ENCODE assay signal across 10 cellular contexts in the genomic region with DNA sequence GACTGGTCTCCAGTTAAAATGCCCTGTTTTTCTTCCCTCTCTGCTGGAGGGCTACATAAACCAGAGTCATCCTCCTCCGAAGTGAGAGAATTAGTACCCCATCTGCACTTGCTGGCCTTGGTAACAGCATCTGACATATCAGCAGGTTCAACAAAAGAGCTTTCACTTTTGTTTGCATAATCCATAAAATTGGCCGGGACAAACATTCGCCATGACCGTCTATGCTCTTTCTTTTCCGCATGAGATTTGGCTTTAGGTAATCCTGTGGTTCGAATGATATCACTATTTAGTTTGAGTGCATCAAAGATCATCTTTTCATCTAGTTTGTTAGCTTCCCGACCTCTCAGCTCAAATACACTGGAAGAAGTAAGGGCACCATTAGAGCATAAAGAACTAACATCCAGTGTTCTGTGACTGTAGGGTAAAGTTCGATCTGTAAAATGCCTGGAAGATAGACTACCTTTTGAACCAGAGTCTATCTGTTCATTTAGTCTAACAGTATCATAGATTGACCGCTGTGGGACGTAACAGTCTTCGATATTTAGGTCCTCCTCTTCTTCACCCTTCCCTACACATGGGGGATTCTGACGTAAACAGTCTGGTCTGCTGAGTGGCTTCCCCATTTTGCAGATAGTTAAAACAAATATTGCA.
A peak's percentile ranks its signal among the peaks of the same experiment; 100 is the strongest.
DNase-seq lines count a peak whose midpoint lies in the region; ATAC-seq, FAIRE-seq and TF ChIP-seq lines count a peak whose summit lies in the region.
"Had no signal": no experiment of that assay in that cellular context is flagged by ENCODE, and none has a peak within 500 bp of the region (broad histone marks: within the 10 kb centered on the region; RNA-seq: fewer than 3 reads in every experiment).

No MANE protein-coding gene starts in this region.

- H3K27me3 ChIP-seq in SK-N-SH (ENCODE audit: insufficient read depth), result no peaks in the 10 kb centered on the region
- H3K27me3 ChIP-seq in WERI-Rb-1 (ENCODE audit: insufficient read depth, low read depth, severe bottlenecking), result no peaks in the 10 kb centered on the region
- no peaks in the 10 kb centered on the region for H3K27me3 ChIP-seq in left lung

- 26% methylated on average over 12 of the region's 12 CpGs for WGBS in SK-N-SH (ENCODE audit: low lambda C conversion rate)

- H3K36me3 Mint-ChIP-seq in activated T-helper 2 cell treated with anti-CD3 and anti-CD28 coated beads, Interferon-gamma antibody, Interleukin-2, Interleukin-4, amounts not matched to agents 10 μg/mL and 5 μg/mL and 100 μg/mL, durations not matched to agents 14 hours and 24 hours and 36 hours (ENCODE audit: low read depth), result no peaks in the 10 kb centered on the region

- TF ChIP-seq EP300 in SK-N-SH (IDR thresholded peaks at IDR 0.05; ENCODE audit: borderline replicate concordance in 1 of 2, low read depth in 1 of 2, low read length in 1 of 2), result no peak

- H3K4me2 ChIP-seq in SK-N-SH, result peak overlapping the region; percentile 74

- TF ChIP-seq CTCF in SK-N-SH (IDR thresholded peaks at IDR 0.05) (no peak), WERI-Rb-1 (IDR thresholded peaks at IDR 0.05; ENCODE audit: low read depth, low read length) (no peak), left lung (IDR thresholded peaks at IDR 0.05) (no peak)

- no peak for TF ChIP-seq RAD21 in SK-N-SH (IDR thresholded peaks at IDR 0.05; ENCODE audit: low read length)

- H3K27me3 Mint-ChIP-seq in activated T-helper 2 cell treated with anti-CD3 and anti-CD28 coated beads, Interferon-gamma antibody, Interleukin-2, Interleukin-4, amounts not matched to agents 10 μg/mL and 5 μg/mL and 100 μg/mL, durations not matched to agents 14 hours and 24 hours and 36 hours (ENCODE audit: low read depth), result peaks cover 3% of the 10 kb centered on the region

- H3K9me3 Mint-ChIP-seq in activated T-helper 2 cell treated with anti-CD3 and anti-CD28 coated beads, Interferon-gamma antibody, Interleukin-2, Interleukin-4, amounts not matched to agents 10 μg/mL and 5 μg/mL and 100 μg/mL, durations not matched to agents 14 hours and 24 hours and 36 hours, result no peaks in the 10 kb centered on the region

- ATAC-seq in SK-N-SH treated with all-trans-retinoic acid at 6 μM for 48 hours (no peak), left lung (no peak)

- peaks cover 32% of the 10 kb centered on the region for H3F3A ChIP-seq in SK-N-SH (replicated peaks; ENCODE audit: insufficient read depth)

- H2AFZ ChIP-seq in SK-N-SH (ENCODE audit: low read depth), result no peak overlapping the region

- peaks cover 94% of the 10 kb centered on the region for H3K79me2 ChIP-seq in SK-N-SH (ENCODE audit: insufficient read depth)

- peak overlapping the region; percentile 56 to 76 for H3K4me3 ChIP-seq in SK-N-SH (ENCODE audit: low read depth in 2 of 2, low read length in 1 of 2)
- H3K4me3 ChIP-seq in WERI-Rb-1 (ENCODE audit: low read depth, low read length), result peak overlapping the region; percentile 74
- peak overlapping the region; percentile 40 to 44 for H3K4me3 ChIP-seq in left lung

- POLR2A ChIA-PET in SK-N-SH (lab: Yijun Ruan, JAX), result interaction anchor here (0.5 kb wide), 1 partner anchor 81 kb away, joined by 4 read pairs; no protein-coding TSS in a partner anchor

- peaks cover 8% of the 10 kb centered on the region; the same call in 1 of the 2 replicates for H4K20me1 ChIP-seq in SK-N-SH (ENCODE audit: insufficient read depth)

- H3K27ac Mint-ChIP-seq in activated T-helper 2 cell treated with anti-CD3 and anti-CD28 coated beads, Interferon-gamma antibody, Interleukin-2, Interleukin-4, amounts not matched to agents 10 μg/mL and 5 μg/mL and 100 μg/mL, durations not matched to agents 14 hours and 24 hours and 36 hours, result no peak overlapping the region
- H3K27ac Mint-ChIP-seq: B cell had no signal

- no peak for DNase-seq in SK-N-SH
- no peak for DNase-seq in WERI-Rb-1
- no peak for DNase-seq in left lung
- no peak for DNase-seq in urothelium cell line (ENCODE audit: low spot score)
- no peak for DNase-seq in mucosa of gallbladder (ENCODE audit: low spot score)
- DNase-seq in activated T-helper 2 cell treated with anti-CD3 and anti-CD28 coated beads, Interferon-gamma antibody, Interleukin-2, Interleukin-4, amounts not matched to agents 10 μg/mL and 5 μg/mL and 100 μg/mL, durations not matched to agents 14 hours and 24 hours and 36 hours (ENCODE audit: low spot score), result no peak
- no peak for DNase-seq in middle frontal gyrus (ENCODE audit: extremely low spot score, low spot score)

- FAIRE-seq in urothelium cell line (lab: Jason Lieb, UNC), result peak; percentile 40

- H3K4me1 ChIP-seq in SK-N-SH (ENCODE audit: control insufficient read depth in 1 of 2, insufficient read depth in 2 of 2, low read depth in 1 of 2, low read length in 1 of 2) (peaks cover 19 to 29% of the 10 kb centered on the region in 2 experiments; a peak in 3 of 4 replicates), left lung (peaks cover 9 to 25% of the 10 kb centered on the region in 2 donors)

- H3K27ac ChIP-seq in SK-N-SH (ENCODE audit: low read depth in 2 of 2, low read length in 1 of 2) (peak overlapping the region; percentile 88 to 96), WERI-Rb-1 (peak overlapping the region; percentile 93), left lung (peak overlapping the region; percentile 85 to 97)
- H3K27ac ChIP-seq: HL-60 had no signal

- H3K9me3 ChIP-seq in SK-N-SH (no peaks in the 10 kb centered on the region), WERI-Rb-1 (ENCODE audit: severe bottlenecking) (no peaks in the 10 kb centered on the region), left lung (no peaks in the 10 kb centered on the region)

- peaks cover 8 to 9% of the 10 kb centered on the region in 2 experiments for H3K36me3 ChIP-seq in SK-N-SH (replicated peaks in 1 of 2; ENCODE audit: control insufficient read depth in 1 of 2, insufficient read depth in 2 of 2, low read length in 1 of 2)
- H3K36me3 ChIP-seq in WERI-Rb-1, result peaks cover 8% of the 10 kb centered on the region; the same call in 1 of the 2 replicates
- no peaks in the 10 kb centered on the region for H3K36me3 ChIP-seq in left lung

- peak overlapping the region; percentile 85 for H3K9ac ChIP-seq in SK-N-SH

- intact Hi-C loops in left lung (cut with DNase I), result no loop called here
- intact Hi-C loops in activated T-helper 2 cell treated with anti-CD3 and anti-CD28 coated beads, Interferon-gamma antibody, Interleukin-2, Interleukin-4, amounts not matched to agents 10 μg/mL and 5 μg/mL and 100 μg/mL, durations not matched to agents 14 hours and 24 hours and 36 hours (cut with micrococcal nuclease), result no loop called here

- CTCF ChIA-PET in SK-N-SH (lab: Yijun Ruan, JAX), result interaction anchor here (1.0 to 4.9 kb wide), 11 partner anchors 10 to 226 kb away, joined by 3 to 31 read pairs (median 4); no protein-coding TSS in a partner anchor

- peaks cover 2% of the 10 kb centered on the region for H3K4me1 Mint-ChIP-seq in activated T-helper 2 cell treated with anti-CD3 and anti-CD28 coated beads, Interferon-gamma antibody, Interleukin-2, Interleukin-4, amounts not matched to agents 10 μg/mL and 5 μg/mL and 100 μg/mL, durations not matched to agents 14 hours and 24 hours and 36 hours (ENCODE audit: low read depth)
- H3K4me1 Mint-ChIP-seq: B cell had no signal

- no peak overlapping the region for H3K4me3 Mint-ChIP-seq in activated T-helper 2 cell treated with anti-CD3 and anti-CD28 coated beads, Interferon-gamma antibody, Interleukin-2, Interleukin-4, amounts not matched to agents 10 μg/mL and 5 μg/mL and 100 μg/mL, durations not matched to agents 14 hours and 24 hours and 36 hours (ENCODE audit: low read depth)
- H3K4me3 Mint-ChIP-seq: B cell had no signal

- no peaks in the 10 kb centered on the region for H3K9me2 ChIP-seq in SK-N-SH

TF ChIP-seq in SK-N-SH, 30 proteins besides CTCF, POLR2A, EP300 and RAD21:
- no peak for TF ChIP-seq FOXM1 (IDR thresholded peaks at IDR 0.05; ENCODE audit: low read depth)
- TF ChIP-seq TCF12 (IDR thresholded peaks at IDR 0.05), result no peak
- no peak for TF ChIP-seq CHD2 (IDR thresholded peaks at IDR 0.05; ENCODE audit: low read length, partially characterized antibody)
- TF ChIP-seq NFIC (IDR thresholded peaks at IDR 0.05; ENCODE audit: borderline replicate concordance), result no peak
- TF ChIP-seq JUND (IDR thresholded peaks at IDR 0.05), result 0 out of 2 replicates have a peak, but pooled peaks have one; percentile 3

TF ChIP-seq in SK-N-SH treated with all-trans-retinoic acid at 6 μM for 48 hours, 23 proteins besides CTCF, POLR2A, EP300 and RAD21:
- no peak for TF ChIP-seq RARB (CRISPR knock-in tag; IDR thresholded peaks at IDR 0.05)
- no peak for TF ChIP-seq SNAI2 (CRISPR knock-in tag; IDR thresholded peaks at IDR 0.05)
- no peak for TF ChIP-seq OSR1 (CRISPR knock-in tag; IDR thresholded peaks at IDR 0.05)
- no peak for TF ChIP-seq ZNF565 (CRISPR knock-in tag; conservative IDR thresholded peaks at IDR 0.05; ENCODE audit: low read depth)
- TF ChIP-seq, protein P1, sequence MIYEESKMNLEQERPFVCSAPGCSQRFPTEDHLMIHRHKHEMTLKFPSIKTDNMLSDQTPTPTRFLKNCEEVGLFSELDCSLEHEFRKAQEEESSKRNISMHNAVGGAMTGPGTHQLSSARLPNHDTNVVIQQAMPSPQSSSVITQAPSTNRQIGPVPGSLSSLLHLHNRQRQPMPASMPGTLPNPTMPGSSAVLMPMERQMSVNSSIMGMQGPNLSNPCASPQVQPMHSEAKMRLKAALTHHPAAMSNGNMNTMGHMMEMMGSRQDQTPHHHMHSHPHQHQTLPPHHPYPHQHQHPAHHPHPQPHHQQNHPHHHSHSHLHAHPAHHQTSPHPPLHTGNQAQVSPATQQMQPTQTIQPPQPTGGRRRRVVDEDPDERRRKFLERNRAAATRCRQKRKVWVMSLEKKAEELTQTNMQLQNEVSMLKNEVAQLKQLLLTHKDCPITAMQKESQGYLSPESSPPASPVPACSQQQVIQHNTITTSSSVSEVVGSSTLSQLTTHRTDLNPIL (CRISPR knock-in tag; IDR thresholded peaks at IDR 0.05; ENCODE audit: low read depth), result no peak
- TF ChIP-seq ISL1 (CRISPR knock-in tag; IDR thresholded peaks at IDR 0.05), result no peak
- no peak for TF ChIP-seq BACH2 (CRISPR knock-in tag; IDR thresholded peaks at IDR 0.05; ENCODE audit: borderline replicate concordance)
- TF ChIP-seq ZFP30 (CRISPR knock-in tag; IDR thresholded peaks at IDR 0.05), result no peak
- no peak for TF ChIP-seq TCF4 (CRISPR knock-in tag; IDR thresholded peaks at IDR 0.05; ENCODE audit: borderline replicate concordance)
